Comparison of ENCODE assay signal across 8 cellular contexts in genomic region chr12:2958432-2959193, GRCh38. TPM values are rescaled to one million over a fixed set of nuclear protein-coding genes. Genes with fewer than 3 reads are reported as not detected.
DNase-seq lines count a peak whose midpoint lies in the region; ATAC-seq and TF ChIP-seq lines count a peak whose summit lies in the region.

No MANE protein-coding gene starts in this region.

- H3K4me2 ChIP-seq in HCT116 (ENCODE audit: low read length) = peak overlapping the region; percentile 88

- ATAC-seq in CD8-positive, alpha-beta T cell = no peak
- ATAC-seq in HCT116 (peak; percentile 78), lung (ENCODE audit: insufficient read depth, low FRiP score) (peak; percentile 67), upper lobe of left lung (ENCODE audit: low FRiP score in 2 of 2) (peak; percentile 70 to 86), GM18907 (IDR thresholded peaks at IDR 0.05; ENCODE audit: unreplicated experiment) (no peak)

- CTCF ChIA-PET in CD8-positive, alpha-beta T cell (lab: Charles Lee) = interaction anchor here (1.0 kb wide), 1 partner anchor 10 kb away, joined by 4 read pairs; no protein-coding TSS in a partner anchor
- CTCF ChIA-PET in HCT116 (lab: Charles Lee) = interaction anchor here (1.1 kb wide), 1 partner anchor 73 kb away, joined by 3 read pairs; no protein-coding TSS in a partner anchor

- DNase-seq in CD8-positive, alpha-beta T cell = no peak
- peak; percentile 33 for DNase-seq in HCT116 (ENCODE audit: low read depth, low spot score)
- DNase-seq in dedifferentiated amniotic fluid mesenchymal stem cell (ENCODE audit: extremely low spot score) = peak; percentile 24
- DNase-seq in lung (ENCODE audit: low spot score) = peak; percentile 70
- peak; percentile 60 to 91 for DNase-seq in upper lobe of left lung
- no peak for DNase-seq in GM13976 (ENCODE audit: low spot score)

- in situ Hi-C loops in GM13976 (cut with MboI; ENCODE audit: low sequenced_read_pairs, unreplicated experiment) = no loop called here

- H3K27ac ChIP-seq in CD8-positive, alpha-beta T cell (ENCODE audit: low read depth, low read length) = no peak overlapping the region
- H3K27ac ChIP-seq in HCT116 (ENCODE audit: low read depth, low read length) = peak overlapping the region; percentile 97
- H3K27ac ChIP-seq in lung (ENCODE audit: low read depth in 1 of 2, low read length in 1 of 2) = peak overlapping the region; percentile 61 to 91
- peak overlapping the region; percentile 82 to 92 (median 88) for H3K27ac ChIP-seq in upper lobe of left lung

- H3K36me3 Mint-ChIP-seq in CD8-positive, alpha-beta T cell = no peaks in the 10 kb centered on the region

- peak overlapping the region; percentile 76 for H3K9ac ChIP-seq in HCT116 (ENCODE audit: low read length)

- peaks cover 36% of the 10 kb centered on the region for H3K79me2 ChIP-seq in HCT116 (ENCODE audit: insufficient read depth, low read length)

- H4K20me1 ChIP-seq in HCT116 (ENCODE audit: insufficient read depth) = no peaks in the 10 kb centered on the region

- H3K36me3 ChIP-seq in CD8-positive, alpha-beta T cell (ENCODE audit: insufficient read depth, low read length) = no peaks in the 10 kb centered on the region
- H3K36me3 ChIP-seq in HCT116 (ENCODE audit: control insufficient read depth in 1 of 2, insufficient read depth in 2 of 2, low read length in 2 of 2) (no peaks in the 10 kb centered on the region), lung (ENCODE audit: control insufficient read depth in 2 of 2, insufficient read depth in 2 of 2, low read length in 2 of 2) (no peaks in the 10 kb centered on the region), upper lobe of left lung (no peaks in the 10 kb centered on the region)

- POLR2A ChIA-PET in CD8-positive, alpha-beta T cell (lab: Charles Lee) = no interaction called here
- POLR2A ChIA-PET in HCT116 (lab: Charles Lee) = interaction anchor here (1.0 kb wide), 1 partner anchor 32 kb away, joined by 3 read pairs; no protein-coding TSS in a partner anchor

- peak overlapping the region; percentile 62 for H3K4me3 Mint-ChIP-seq in CD8-positive, alpha-beta T cell

- 1 to 2% methylated on average over 26 to 48 of the region's 48 CpGs for WGBS in lung, 2 donors
- WGBS in upper lobe of left lung, 2 donors = 2% methylated on average over 22 to 41 of the region's 48 CpGs

- H3K9me2 ChIP-seq in HCT116 (ENCODE audit: insufficient read depth) = no peaks in the 10 kb centered on the region

- H2AFZ ChIP-seq in HCT116 (ENCODE audit: low read depth, low read length, poor library complexity, severe bottlenecking) = peak overlapping the region; percentile 20

- H3K4me1 Mint-ChIP-seq in CD8-positive, alpha-beta T cell (ENCODE audit: low read depth) = peaks cover 14% of the 10 kb centered on the region

- TF ChIP-seq RAD21 in HCT116 (IDR thresholded peaks at IDR 0.05; ENCODE audit: low read depth) = no peak

- RAD21 ChIA-PET in HCT116 (lab: Charles Lee; ENCODE audit: low non-redundant PET in 1 of 2, low total read pairs in 2 of 2, uncharacterized antibody in 2 of 2, unreplicated experiment in 2 of 2) = no interaction called here

- TSS peak; percentile 86 for BruUV-seq in HCT116 (replicated peaks; lab: Mats Ljungman, UMichigan)

- TF ChIP-seq CTCF in CD8-positive, alpha-beta T cell (IDR thresholded peaks at IDR 0.05) = no peak
- TF ChIP-seq CTCF in HCT116 (IDR thresholded peaks at IDR 0.05 in 2 of 3, conservative IDR thresholded peaks at IDR 0.05 in 1 of 3; ENCODE audit: borderline replicate concordance in 1 of 3, insufficient read depth in 1 of 3, low read depth in 2 of 3, low read length in 2 of 3) = no peak
- TF ChIP-seq CTCF in lung (IDR thresholded peaks at IDR 0.05; ENCODE audit: control extremely low read depth, extremely low read depth) = no peak
- no peak for TF ChIP-seq CTCF in upper lobe of left lung (IDR thresholded peaks at IDR 0.05)
- TF ChIP-seq CTCF in GM13976 (IDR thresholded peaks at IDR 0.05; ENCODE audit: borderline replicate concordance, control extremely low read depth, extremely low read depth, insufficient read depth, missing control alignments) = no peak

- no peaks in the 10 kb centered on the region for H3K9me3 ChIP-seq in CD8-positive, alpha-beta T cell (ENCODE audit: low read length)
- no peaks in the 10 kb centered on the region for H3K9me3 ChIP-seq in HCT116 (ENCODE audit: control insufficient read depth in 1 of 2, insufficient read depth in 1 of 2, low read depth in 1 of 2, low read length in 2 of 2)
- no peaks in the 10 kb centered on the region for H3K9me3 ChIP-seq in lung (ENCODE audit: control insufficient read depth in 2 of 2, insufficient read depth in 1 of 2, low read length in 1 of 2)
- H3K9me3 ChIP-seq in upper lobe of left lung = no peaks in the 10 kb centered on the region

- intact Hi-C loops in CD8-positive, alpha-beta T cell (cut with DNase I, micrococcal nuclease) = no loop called here
- intact Hi-C loops in HCT116 (cut with micrococcal nuclease) = no loop called here

- no peaks in the 10 kb centered on the region for H3K9me3 Mint-ChIP-seq in CD8-positive, alpha-beta T cell

- H3K27me3 ChIP-seq in CD8-positive, alpha-beta T cell (ENCODE audit: insufficient read depth, low read length) = peaks cover 12% of the 10 kb centered on the region
- no peaks in the 10 kb centered on the region for H3K27me3 ChIP-seq in HCT116 (ENCODE audit: insufficient read depth, low read length)
- no peaks in the 10 kb centered on the region for H3K27me3 ChIP-seq in lung (ENCODE audit: control insufficient read depth, insufficient read depth)
- H3K27me3 ChIP-seq in upper lobe of left lung = no peaks in the 10 kb centered on the region

- H3K4me3 ChIP-seq in CD8-positive, alpha-beta T cell (ENCODE audit: low read depth, low read length) = no peak overlapping the region
- peak overlapping the region; percentile 59 to 67 for H3K4me3 ChIP-seq in HCT116 (replicated peaks in 1 of 2; ENCODE audit: low read depth in 1 of 2, low read length in 2 of 2)
- H3K4me3 ChIP-seq in lung = peak overlapping the region; percentile 51
- peak overlapping the region; percentile 64 to 76 (median 66) for H3K4me3 ChIP-seq in upper lobe of left lung

- H3K4me1 ChIP-seq in CD8-positive, alpha-beta T cell (ENCODE audit: insufficient read depth, low read length) = peaks cover 5% of the 10 kb centered on the region
- H3K4me1 ChIP-seq in HCT116 (ENCODE audit: control insufficient read depth in 1 of 2, insufficient read depth in 2 of 2, low read length in 2 of 2) (peaks cover 24 to 32% of the 10 kb centered on the region in 2 experiments), lung (ENCODE audit: control insufficient read depth in 2 of 2, insufficient read depth in 2 of 2, low read length in 2 of 2) (peaks cover 0 to 10% of the 10 kb centered on the region in 2 donors), upper lobe of left lung (peaks cover 13 to 49% (median 21%) of the 10 kb centered on the region in 4 donors)

- no peak for TF ChIP-seq POLR2A in HCT116 (IDR thresholded peaks at IDR 0.05; ENCODE audit: borderline replicate concordance, extremely low read depth, insufficient read depth, insufficient read length)
- TF ChIP-seq POLR2A in upper lobe of left lung (IDR thresholded peaks at IDR 0.05) = peak in 2 of 4 donors; percentile 20 to 21

- H3K27me3 Mint-ChIP-seq in CD8-positive, alpha-beta T cell (ENCODE audit: low read depth) = peaks cover 46% of the 10 kb centered on the region

- H3K27ac Mint-ChIP-seq in CD8-positive, alpha-beta T cell = no peak overlapping the region

- no peak for TF ChIP-seq EP300 in upper lobe of left lung (IDR thresholded peaks at IDR 0.05)

TF ChIP-seq in HCT116, 20 proteins besides CTCF, POLR2A, EP300 and RAD21:
- no peak for TF ChIP-seq EGR1 (IDR thresholded peaks at IDR 0.05; ENCODE audit: low read depth)
- TF ChIP-seq CEBPB (IDR thresholded peaks at IDR 0.05; ENCODE audit: low read depth) = no peak
- TF ChIP-seq SIN3A (IDR thresholded peaks at IDR 0.05; ENCODE audit: low read depth) = no peak
- TF ChIP-seq MAX (IDR thresholded peaks at IDR 0.05) = peak; percentile 82
- no peak for TF ChIP-seq ZNF274 (IDR thresholded peaks at IDR 0.05; ENCODE audit: low read depth, low read length)
- TF ChIP-seq EZH2 (IDR thresholded peaks at IDR 0.05) = no peak
- no peak for TF ChIP-seq YY1 (IDR thresholded peaks at IDR 0.05; ENCODE audit: extremely low read depth, insufficient replicate concordance, low read depth, low read length)

TF ChIP-seq in PFSK-1, 5 proteins besides CTCF, POLR2A, EP300 and RAD21:
- TF ChIP-seq SIN3A (IDR thresholded peaks at IDR 0.05; ENCODE audit: borderline replicate concordance, insufficient read depth, low read length) (peak; percentile 18; the same call in 1 of the 2 replicates), REST (IDR thresholded peaks at IDR 0.05; ENCODE audit: insufficient read depth in 1 of 2, low read depth in 2 of 2, low read length in 2 of 2) (no peak)
TF ChIP-seq in PFSK-1: peak in this region for 1.

RNA-seq across cellular contexts. Expression of gene TEAD4, which starts 0.6 kb away (rescaled TPM):
- not detected for total RNA-seq in CD8-positive, alpha-beta T cell
- total RNA-seq in HCT116 (2021; ENCODE audit: unreplicated experiment) = 43.2 TPM
- polyA plus RNA-seq in HCT116 (2012) = 30.4 and 32.2 TPM in 2 replicates
- 60.1 TPM for polyA plus RNA-seq in PFSK-1 (2012; ENCODE audit: insufficient read length, low read depth)
- 10 to 100 TPM in 1 of 2 donors, 1 to 10 TPM in 1; 7.1 to 36.3 TPM for total RNA-seq in lung
- 10 to 100 TPM; 24.0 to 33.7 TPM for polyA plus RNA-seq in lung
- total RNA-seq in upper lobe of left lung = 10 to 100 TPM; 14.5 to 52.0 (median 43.2) TPM

Comparison
In these comparisons a context has a peak if more than half of its experiments do, and no peak if none do; other contexts are left out.
1. ATAC-seq: peak in HCT116 (single experiment), lung (single experiment) and upper lobe of left lung (2 of 2); none in CD8-positive, alpha-beta T cell (single experiment) and GM18907 (single experiment).
2. DNase-seq: peak in HCT116 (single experiment), dedifferentiated amniotic fluid mesenchymal stem cell (single experiment), lung (single experiment) and upper lobe of left lung (2 of 2); none in CD8-positive, alpha-beta T cell (0 of 7) and GM13976 (single experiment).
3. RNA of gene TEAD4, which starts 0.6 kb away (total RNA-seq): 14.5 to 52.0 TPM in upper lobe of left lung, 43.2 TPM in HCT116 (single experiment) and 7.1 to 36.3 TPM in lung; not detected in CD8-positive, alpha-beta T cell; every median in the first group is over 4 times any median in the second.